8 cellular contexts compared by ENCODE assay signal in genomic region chrX:15334561-15334960, GRCh38. TPM values are rescaled to one million over a fixed set of nuclear protein-coding genes. Genes with fewer than 3 reads are reported as not detected.
A peak's percentile ranks its signal among the peaks of the same experiment; 100 is the strongest.
DNase-seq lines count a peak whose midpoint lies in the region; ATAC-seq, FAIRE-seq and TF ChIP-seq lines count a peak whose summit lies in the region.

No MANE protein-coding gene starts in this region.

- TF ChIP-seq POLR2A in A549 (IDR thresholded peaks at IDR 0.05; ENCODE audit: low read length), result no peak

- H3K9me3 ChIP-seq in A549, result no peaks in the 10 kb centered on the region
- H3K9me3 ChIP-seq in iPS-18a (ENCODE audit: control insufficient read depth, low read depth, low read length), result no peaks in the 10 kb centered on the region
- no peaks in the 10 kb centered on the region for H3K9me3 ChIP-seq in stomach smooth muscle (ENCODE audit: control insufficient read depth in 2 of 2, low read length in 2 of 2)

- H3K36me3 Mint-ChIP-seq in activated T-helper 17 cell treated with anti-CD3 and anti-CD28 coated beads, Interleukin-2, amount 50 U/mL, for 72 hours (ENCODE audit: low read depth), result peaks cover 49% of the 10 kb centered on the region

- H3K4me2 ChIP-seq in A549, result peak overlapping the region; percentile 82

- FAIRE-seq in A549 (lab: Jason Lieb, UNC), result peak; percentile 54
- peak; percentile 82 for FAIRE-seq in GM19239 (lab: Jason Lieb, UNC)

- peak overlapping the region; percentile 97 for H3K27ac Mint-ChIP-seq in activated T-helper 17 cell treated with anti-CD3 and anti-CD28 coated beads, Interleukin-2, amount 50 U/mL, for 72 hours

- H3K27me3 ChIP-seq in iPS-18a (ENCODE audit: control insufficient read depth, insufficient read depth, low read length) (peaks cover 3% of the 10 kb centered on the region), stomach smooth muscle (ENCODE audit: control insufficient read depth in 1 of 2, insufficient read depth in 2 of 2, low read length in 2 of 2) (peaks cover 0 to 2% of the 10 kb centered on the region in 2 donors)

- no peak for TF ChIP-seq RAD21 in A549 (conservative IDR thresholded peaks at IDR 0.05 in 1 of 2, IDR thresholded peaks at IDR 0.05 in 1 of 2)

- peaks cover 5% of the 10 kb centered on the region for H3K4me1 Mint-ChIP-seq in activated T-helper 17 cell treated with anti-CD3 and anti-CD28 coated beads, Interleukin-2, amount 50 U/mL, for 72 hours

- peaks cover 3% of the 10 kb centered on the region for H3K36me3 ChIP-seq in iPS-18a (ENCODE audit: control insufficient read depth, low read depth, low read length)
- H3K36me3 ChIP-seq in stomach smooth muscle (ENCODE audit: control insufficient read depth in 2 of 2, insufficient read depth in 2 of 2, low read length in 2 of 2), result peaks cover 0 to 5% of the 10 kb centered on the region in 2 donors

- H3K9ac ChIP-seq in iPS-18a (ENCODE audit: low read length) (peak overlapping the region; percentile 60), stomach smooth muscle (ENCODE audit: low read length in 2 of 2) (peak overlapping the region; percentile 79 to 80)

- peak overlapping the region; percentile 73 to 92 for H3K27ac ChIP-seq in A549
- H3K27ac ChIP-seq in iPS-18a (ENCODE audit: low read length), result no peak overlapping the region
- H3K27ac ChIP-seq in stomach smooth muscle (ENCODE audit: low read length), result no peak overlapping the region

- intact Hi-C loops in left colon (cut with DNase I, micrococcal nuclease), result no loop called here

- peaks cover 6% of the 10 kb centered on the region for H3K27me3 Mint-ChIP-seq in activated T-helper 17 cell treated with anti-CD3 and anti-CD28 coated beads, Interleukin-2, amount 50 U/mL, for 72 hours

- 11% methylated on average over 7 of the region's 7 CpGs for WGBS in A549 (ENCODE audit: missing lambda C conversion rate)

- POLR2A ChIA-PET in A549 (lab: Yijun Ruan, JAX), result no interaction called here

- ATAC-seq in A549, result no peak
- no peak for ATAC-seq in activated T-helper 17 cell treated with anti-CD3 and anti-CD28 coated beads, Interleukin-2, amount 50 U/mL, for 72 hours (replicated peaks)
- ATAC-seq in left colon, result no peak
- ATAC-seq in HG03442 (IDR thresholded peaks at IDR 0.05; ENCODE audit: unreplicated experiment), result no peak

- no peak for TF ChIP-seq EP300 in A549 (IDR thresholded peaks at IDR 0.05)

- no peak for DNase-seq in A549 (ENCODE audit: low read depth in 1 of 2, low spot score in 1 of 2)
- no peak for DNase-seq in GM19239 (ENCODE audit: insufficient read length, low spot score)
- no peak for DNase-seq in left colon
- no peak for DNase-seq in Kasumi-1 (lab: John Stamatoyannopoulos, UW)

- H3K4me3 Mint-ChIP-seq in activated T-helper 17 cell treated with anti-CD3 and anti-CD28 coated beads, Interleukin-2, amount 50 U/mL, for 72 hours, result peak overlapping the region; percentile 87

- H3K4me3 ChIP-seq in A549 (peak overlapping the region; percentile 67), iPS-18a (ENCODE audit: low read length) (peak overlapping the region; percentile 67), stomach smooth muscle (ENCODE audit: low read length in 2 of 2) (peak overlapping the region; percentile 75 to 78)

- CTCF ChIA-PET in A549 (lab: Yijun Ruan, JAX), result interaction anchor here (1.0 to 1.2 kb wide), 2 partner anchors 15 to 36 kb away, joined by 3 to 4 read pairs; no protein-coding TSS in a partner anchor

- H3K4me1 ChIP-seq in A549 (no peaks in the 10 kb centered on the region; the same call in 2 of the 3 replicates), iPS-18a (ENCODE audit: control insufficient read depth, low read depth, low read length) (no peaks in the 10 kb centered on the region), stomach smooth muscle (ENCODE audit: control insufficient read depth, insufficient read depth, low read length) (no peaks in the 10 kb centered on the region)

- H3K9me3 Mint-ChIP-seq in activated T-helper 17 cell treated with anti-CD3 and anti-CD28 coated beads, Interleukin-2, amount 50 U/mL, for 72 hours, result no peaks in the 10 kb centered on the region

- TF ChIP-seq CTCF in A549 (IDR thresholded peaks at IDR 0.05), result no peak

TF ChIP-seq in A549, 52 proteins besides CTCF, POLR2A, EP300 and RAD21:
- no peak for TF ChIP-seq PBX3 (IDR thresholded peaks at IDR 0.05)
- no peak for TF ChIP-seq FOSB (CRISPR knock-in tag; IDR thresholded peaks at IDR 0.05)
- TF ChIP-seq ZC3H11A (IDR thresholded peaks at IDR 0.05), result no peak

RNA-seq across cellular contexts. Expression of gene PIGA, which starts 0.8 kb away (rescaled TPM):
- polyA plus RNA-seq in A549 (2011; rRNA removed) (19.7 and 21.2 TPM in 2 replicates), A549 (2017; fragmentation: RNase III; extraction: RNeasy Plus Mini Kit Qiagen cat#74134 plus additional on column Dnase treatment) (9.5 to 10.8 TPM (median 9.8 TPM) in 3 replicates)
- polyA plus RNA-seq in A549 (2012; cell fraction: cytosol; rRNA removed), result 3.4 and 4.5 TPM in 2 replicates
- polyA plus RNA-seq in A549 (2012; cell fraction: nucleus; rRNA removed), result 4.2 and 7.9 TPM in 2 replicates
- 21.6 and 22.0 TPM in 2 replicates for polyA minus RNA-seq in A549 (2011; rRNA and poly(A)+ RNA removed)
- total RNA-seq in activated T-helper 17 cell treated with anti-CD3 and anti-CD28 coated beads, Interleukin-2, amount 50 U/mL, for 72 hours, result 10 to 100 TPM; 28.1 to 68.8 TPM
- 10 to 100 TPM; 12.3 to 14.9 TPM for total RNA-seq in left colon

RNA-seq across cellular contexts. Expression of gene ASB11, which starts 19.1 kb away (rescaled TPM):
- not detected in 2 replicates for polyA plus RNA-seq in A549 (2011; rRNA removed)
- not detected in 2 replicates for polyA plus RNA-seq in A549 (2012; cell fraction: cytosol; rRNA removed)
- not detected in 2 replicates for polyA plus RNA-seq in A549 (2012; cell fraction: nucleus; rRNA removed)
- not detected in 3 replicates for polyA plus RNA-seq in A549 (2017; fragmentation: RNase III; extraction: RNeasy Plus Mini Kit Qiagen cat#74134 plus additional on column Dnase treatment)
- polyA minus RNA-seq in A549 (2011; rRNA and poly(A)+ RNA removed), result not detected in 2 replicates
- not detected for total RNA-seq in activated T-helper 17 cell treated with anti-CD3 and anti-CD28 coated beads, Interleukin-2, amount 50 U/mL, for 72 hours
- under 1 TPM; 0.12 to 0.17 TPM for total RNA-seq in left colon

RNA-seq across cellular contexts. Expression of gene VEGFD, which starts 49.7 kb away (rescaled TPM):
- 1.8 and 2.0 TPM in 2 replicates for polyA plus RNA-seq in A549 (2011; rRNA removed)
- 0.63 and 1.0 TPM in 2 replicates for polyA plus RNA-seq in A549 (2012; cell fraction: cytosol; rRNA removed)
- polyA plus RNA-seq in A549 (2012; cell fraction: nucleus; rRNA removed), result 3.0 and 7.6 TPM in 2 replicates
- polyA plus RNA-seq in A549 (2017; fragmentation: RNase III; extraction: RNeasy Plus Mini Kit Qiagen cat#74134 plus additional on column Dnase treatment), result 0.57 to 0.66 TPM (median 0.62 TPM) in 3 replicates
- polyA minus RNA-seq in A549 (2011; rRNA and poly(A)+ RNA removed), result 0.44 and 0.54 TPM in 2 replicates
- total RNA-seq in activated T-helper 17 cell treated with anti-CD3 and anti-CD28 coated beads, Interleukin-2, amount 50 U/mL, for 72 hours, result not detected
- 1 to 10 TPM; 1.1 to 3.9 TPM for total RNA-seq in left colon

Comparison
In these comparisons a context has a peak if more than half of its experiments do, and no peak if none do; other contexts are left out.
1. H3K27ac ChIP-seq: peak in A549 (2 of 2); none in iPS-18a (single experiment) and stomach smooth muscle (single experiment).
2. Peak in every context shown above with its lines, with median percentiles within 50 percentile points of each other: H3K4me3 ChIP-seq.